In genomic region chr2:45009928-45010705, GRCh38 we compare ENCODE assay signal across 8 cellular contexts. TPM values are rescaled to one million over a fixed set of nuclear protein-coding genes. Genes with fewer than 3 reads are reported as not detected.
DNase-seq lines count a peak whose midpoint lies in the region; ATAC-seq and TF ChIP-seq lines count a peak whose summit lies in the region.

No MANE protein-coding gene starts in this region.

- H3K36me3 ChIP-seq in colonic mucosa (no peaks in the 10 kb centered on the region), left lung (no peaks in the 10 kb centered on the region), transverse colon (no peaks in the 10 kb centered on the region)

- H3K9me3 ChIP-seq in colonic mucosa (no peaks in the 10 kb centered on the region), left lung (no peaks in the 10 kb centered on the region), transverse colon (no peaks in the 10 kb centered on the region)

- no peak overlapping the region for H3K27ac ChIP-seq in colonic mucosa
- no peak overlapping the region for H3K27ac ChIP-seq in left lung
- peak overlapping the region; percentile 22 to 64 (median 42) for H3K27ac ChIP-seq in transverse colon

- intact Hi-C loops in colonic mucosa (cut with DNase I): no loop called here
- intact Hi-C loops in left lung (cut with DNase I): no loop called here
- intact Hi-C loops in transverse colon (cut with DNase I; ENCODE audit: low total_unique reads): no loop called here

- peaks cover 15% of the 10 kb centered on the region for H3K4me1 ChIP-seq in colonic mucosa
- peaks cover 19 to 41% of the 10 kb centered on the region in 2 donors for H3K4me1 ChIP-seq in left lung
- H3K4me1 ChIP-seq in transverse colon: peaks cover 4 to 46% (median 39%) of the 10 kb centered on the region in 4 donors

- no peak overlapping the region for H3K9ac ChIP-seq in colonic mucosa (ENCODE audit: low read depth in 2 of 2, low read length in 2 of 2)

- in situ Hi-C loops in transverse colon (cut with MboI; ENCODE audit: low pct_ligation_motif_present in 1 of 4, low pct_unique_long_range_greater_than_20kb in 1 of 4, low sequenced_read_pairs in 3 of 4): no loop called here

- H3K27me3 ChIP-seq in colonic mucosa (peaks cover 99% of the 10 kb centered on the region), left lung (peaks cover 88 to 100% of the 10 kb centered on the region in 2 donors), transverse colon (peaks cover 100% of the 10 kb centered on the region)

- TF ChIP-seq EP300 in transverse colon (IDR thresholded peaks at IDR 0.05; ENCODE audit: low read depth): no peak

- peak; percentile 44 for DNase-seq in DMS79 treated with DMSO at 0.1 percent for 48 hours (lab: John Stamatoyannopoulos, UW)
- DNase-seq in NCI-H2196 (lab: John Stamatoyannopoulos, UW; ENCODE audit: unreplicated experiment): peak; percentile 51
- DNase-seq in colonic mucosa: peak; percentile 57
- peak; percentile 64 to 85 for DNase-seq in left lung
- DNase-seq in transverse colon: peak; percentile 18
- no peak for DNase-seq in stimulated activated CD4-positive, alpha-beta T cell treated with anti-CD3 and anti-CD28 coated beads, Interleukin-4, amount 100 ng/mL, for 4 hours
- no peak for DNase-seq in mesenteric fat pad (ENCODE audit: low spot score)
- no peak for DNase-seq in cerebellar nuclear complex (lab: John Stamatoyannopoulos, UW)

- TF ChIP-seq CTCF in colonic mucosa (IDR thresholded peaks at IDR 0.05) (no peak), left lung (IDR thresholded peaks at IDR 0.05) (no peak), transverse colon (IDR thresholded peaks at IDR 0.05) (no peak)

- ATAC-seq in left lung: peak; percentile 62

- no peak for TF ChIP-seq POLR2A in transverse colon (IDR thresholded peaks at IDR 0.05)

- H3K4me3 ChIP-seq in colonic mucosa (peak overlapping the region; percentile 32), left lung (peak overlapping the region; percentile 30 to 36), transverse colon (peak overlapping the region; percentile 9 to 50 (median 35))

- WGBS in transverse colon (ENCODE audit: low coverage in 1 of 2), 2 donors: 1 to 5% methylated on average over 3 to 37 of the region's 56 CpGs

RNA-seq across cellular contexts. Expression of gene SIX2, which starts 0.9 kb away (rescaled TPM):
- total RNA-seq in colonic mucosa (under 1 TPM in 1 of 2 donors, not detected in 1; 0.10 TPM), left lung (under 1 TPM; 0.26 to 0.29 TPM), transverse colon (under 1 TPM in 2 of 4 donors, not detected in 2; 0.14 to 0.32 TPM), mesenteric fat pad (2.3 TPM)

Comparison
In these comparisons a context has a peak if more than half of its experiments do, and no peak if none do; other contexts are left out.
1. DNase-seq: peak in DMS79 treated with DMSO at 0.1 percent for 48 hours (single experiment), NCI-H2196 (single experiment), colonic mucosa (single experiment), left lung (2 of 2) and transverse colon (single experiment); none in stimulated activated CD4-positive, alpha-beta T cell treated with anti-CD3 and anti-CD28 coated beads, Interleukin-4, amount 100 ng/mL, for 4 hours (0 of 2), mesenteric fat pad (single experiment) and cerebellar nuclear complex (0 of 2).
2. H3K27ac ChIP-seq: peak in transverse colon (4 of 4); none in colonic mucosa (single experiment) and left lung (0 of 2).
3. Peak in every context shown above with its lines, with median percentiles within 50 percentile points of each other: H3K4me3 ChIP-seq.